22 cellular contexts compared by ENCODE assay signal in genomic region chr5:80644900-80645299, GRCh38. TPM values are rescaled to one million over a fixed set of nuclear protein-coding genes. Genes with fewer than 3 reads are reported as not detected.
DNase-seq lines count a peak whose midpoint lies in the region; ATAC-seq, FAIRE-seq and TF ChIP-seq lines count a peak whose summit lies in the region.
"Had no signal": no experiment of that assay in that cellular context is flagged by ENCODE, and none has a peak within 500 bp of the region (broad histone marks: within the 10 kb centered on the region; RNA-seq: fewer than 3 reads in every experiment).

No MANE protein-coding gene starts in this region.

- H3K9ac ChIP-seq in HepG2 (ENCODE audit: insufficient read depth, low read depth, low read length) = no peak overlapping the region
- H3K9ac ChIP-seq: BLaER1, GM23248 had no signal

- 92% methylated on average over 4 of the region's 4 CpGs for WGBS in HepG2 (ENCODE audit: low lambda C conversion rate)
- WGBS in right lobe of liver (ENCODE audit: insufficient coverage, low coverage, low lambda C conversion rate, missing lambda C conversion rate) = 88% methylated on average over 2 of the region's 4 CpGs

- ATAC-seq in HepG2 = no peak
- ATAC-seq in right lobe of liver = no peak
- ATAC-seq: CD8-positive, alpha-beta T cell; GM12878 had no signal

- no peaks in the 10 kb centered on the region for H3K9me3 Mint-ChIP-seq in progenitor cell of endocrine pancreas (ENCODE audit: low read depth)
- H3K9me3 Mint-ChIP-seq: CD8-positive, alpha-beta T cell had no signal

- no peak overlapping the region for H3K27ac ChIP-seq in HepG2 (ENCODE audit: extremely low read length, insufficient read depth, low read length)
- no peak overlapping the region for H3K27ac ChIP-seq in right lobe of liver
- H3K27ac ChIP-seq: BLaER1, GM23248, HL-60 had no signal

- CTCF ChIA-PET in HepG2 (lab: Yijun Ruan, JAX; ENCODE audit: low intra/inter-chr PET ratio, low total read pairs) = no interaction called here

- POLR2A ChIA-PET in HepG2 (lab: Yijun Ruan, JAX) = no interaction called here

- TF ChIP-seq POLR2A in HepG2 (IDR thresholded peaks at IDR 0.05; ENCODE audit: insufficient read depth in 1 of 2, low read depth in 2 of 2, low read length in 2 of 2) (no peak), right lobe of liver (IDR thresholded peaks at IDR 0.05) (no peak), erythroblast (IDR thresholded peaks at IDR 0.05; ENCODE audit: low read length) (no peak)

- H3K4me1 ChIP-seq in HepG2 (ENCODE audit: insufficient read depth, low read length) (no peaks in the 10 kb centered on the region), right lobe of liver (no peaks in the 10 kb centered on the region)
- H3K4me1 ChIP-seq: BLaER1, HAP-1 had no signal

- H3K36me3 Mint-ChIP-seq in progenitor cell of endocrine pancreas (ENCODE audit: insufficient read depth) = peaks cover 31% of the 10 kb centered on the region

- H3K27ac Mint-ChIP-seq in progenitor cell of endocrine pancreas = peak overlapping the region; percentile 38
- H3K27ac Mint-ChIP-seq: CD14-positive monocyte; CD8-positive, alpha-beta T cell had no signal

- no peaks in the 10 kb centered on the region for H3K27me3 ChIP-seq in HepG2 (ENCODE audit: control insufficient read depth in 1 of 2, insufficient read depth in 2 of 2, low read length in 2 of 2)
- no peaks in the 10 kb centered on the region for H3K27me3 ChIP-seq in right lobe of liver
- H3K27me3 ChIP-seq: BLaER1 had no signal

- H3K4me3 ChIP-seq in HepG2 (replicated peaks in 1 of 3; ENCODE audit: insufficient read depth in 1 of 3, low read depth in 2 of 3, low read length in 3 of 3) (no peak overlapping the region), right lobe of liver (no peak overlapping the region), choroid plexus epithelial cell (ENCODE audit: low read depth, low read length) (no peak overlapping the region)
- H3K4me3 ChIP-seq: BLaER1, GM12878, GM23248, HAP-1 had no signal

- in situ Hi-C loops in HepG2 (cut with HindIII; ENCODE audit: extremely low pct_ligation_motif_present, low pct_unique_long_range_greater_than_20kb) = no loop called here

- H4K20me1 ChIP-seq in HepG2 (ENCODE audit: insufficient read depth, low read length) = no peaks in the 10 kb centered on the region
- H4K20me1 ChIP-seq: BLaER1 had no signal

- H3K4me2 ChIP-seq in HepG2 (ENCODE audit: low read depth, low read length) = no peak overlapping the region
- H3K4me2 ChIP-seq: BLaER1 had no signal

- FAIRE-seq in HepG2 (lab: Jason Lieb, UNC) = no peak
- FAIRE-seq: GM12878, GM19239, HTR-8/SVneo had no signal

- no peak overlapping the region for H2AFZ ChIP-seq in HepG2 (ENCODE audit: low read length)
- H2AFZ ChIP-seq: GM23248 had no signal

- H3K9me3 ChIP-seq in HepG2 (ENCODE audit: low read length) = no peaks in the 10 kb centered on the region
- no peaks in the 10 kb centered on the region for H3K9me3 ChIP-seq in right lobe of liver
- H3K9me3 ChIP-seq: HAP-1 had no signal

- TF ChIP-seq CTCF in HepG2 (CRISPR knock-in tag; IDR thresholded peaks at IDR 0.05) (no peak), right lobe of liver (IDR thresholded peaks at IDR 0.05) (no peak), choroid plexus epithelial cell (conservative IDR thresholded peaks at IDR 0.05; ENCODE audit: low read depth, low read length) (no peak), progenitor cell of endocrine pancreas (IDR thresholded peaks at IDR 0.05; ENCODE audit: unreplicated experiment) (no peak)

- H3K79me2 ChIP-seq in HepG2 (ENCODE audit: insufficient read depth, low read length) = no peaks in the 10 kb centered on the region

- no TSS peak for BruUV-seq in HepG2 (replicated peaks; lab: Mats Ljungman, UMichigan)

- H3K36me3 ChIP-seq in HepG2 (replicated peaks in 1 of 2; ENCODE audit: control insufficient read depth in 1 of 2, insufficient read depth in 2 of 2, low read length in 2 of 2) (peaks cover 3 to 29% of the 10 kb centered on the region in 2 experiments), right lobe of liver (peaks cover 0 to 13% (median under 1%) of the 10 kb centered on the region in 4 donors)

- peaks cover 13% of the 10 kb centered on the region for H3K4me1 Mint-ChIP-seq in progenitor cell of endocrine pancreas (ENCODE audit: low read depth)

- DNase-seq in HepG2 (ENCODE audit: low spot score) = no peak
- DNase-seq in right lobe of liver = no peak
- peak; percentile 37 for DNase-seq in choroid plexus epithelial cell (ENCODE audit: low read depth)
- peak; percentile 17 for DNase-seq in iris pigment epithelial cell (ENCODE audit: low read depth)
- DNase-seq in progenitor cell of endocrine pancreas (ENCODE audit: low spot score, unreplicated experiment) = no peak
- DNase-seq in activated T-cell treated with anti-CD3 and anti-CD28 coated beads for 4 hours = no peak
- no peak for DNase-seq in NCI-H2196 treated with DMSO at 0.1 percent for 48 hours (lab: John Stamatoyannopoulos, UW; ENCODE audit: unreplicated experiment)
- no peak for DNase-seq in erythroblast (lab: John Stamatoyannopoulos, UW)
- DNase-seq: 8988T; CD8-positive, alpha-beta T cell; DMS 273 treated with DMSO at 0.1 percent for 48 hours; DMS53; DND-41; EL; GM23248 had no signal

- no peak overlapping the region for H3K4me3 Mint-ChIP-seq in progenitor cell of endocrine pancreas (ENCODE audit: low read depth)
- H3K4me3 Mint-ChIP-seq: CD14-positive monocyte; CD8-positive, alpha-beta T cell had no signal

- intact Hi-C loops in HepG2 (cut with micrococcal nuclease; ENCODE audit: unreplicated experiment) (no loop called here), right lobe of liver (cut with DNase I) (loop anchor here in 1 of 2 donors (10.0 kb wide), 1 partner anchor 160 kb away; the partner anchor contains the start of gene FAM151B)

- TF ChIP-seq EP300 in HepG2 (IDR thresholded peaks at IDR 0.05; ENCODE audit: low read depth in 2 of 2, low read length in 2 of 2) = no peak
- TF ChIP-seq EP300 in HepG2 (CRISPR knock-in tag; IDR thresholded peaks at IDR 0.05; ENCODE audit: borderline replicate concordance) = no peak

- no peaks in the 10 kb centered on the region for H3K27me3 Mint-ChIP-seq in progenitor cell of endocrine pancreas

- no peak for TF ChIP-seq RAD21 in HepG2 (CRISPR knock-in tag; IDR thresholded peaks at IDR 0.05)

RNA-seq across cellular contexts. Expression of gene MSH3, which starts 9.6 kb away (rescaled TPM):
- 16.4 and 19.6 TPM in 2 replicates for total RNA-seq in HepG2 (2016; rRNA removed; fragmentation: Illumina TruSeq; extraction: Trizol)
- total RNA-seq in HepG2 (2016; cell fraction: cytosol; rRNA removed; fragmentation: Illumina TruSeq; extraction: Trizol; ENCODE audit: low read depth) = 21.1 and 23.7 TPM in 2 replicates
- total RNA-seq in HepG2 (2016; cell fraction: insoluble cytoplasmic fraction; rRNA removed; fragmentation: Illumina TruSeq; extraction: Trizol) = 15.4 and 19.9 TPM in 2 replicates
- total RNA-seq in HepG2 (2016; cell fraction: membrane; rRNA removed; fragmentation: Illumina TruSeq; extraction: Trizol) = 14.0 TPM in 2 replicates
- 23.0 and 25.3 TPM in 2 replicates for total RNA-seq in HepG2 (2016; cell fraction: nucleus; rRNA removed; fragmentation: Illumina TruSeq; extraction: Trizol)
- 2.9 and 4.0 TPM in 2 replicates for polyA plus RNA-seq in HepG2 (2011; rRNA removed)
- 1.9 and 2.5 TPM in 2 replicates for polyA plus RNA-seq in HepG2 (2011; cell fraction: cytosol; rRNA removed)
- polyA plus RNA-seq in HepG2 (2011; cell fraction: nucleus; rRNA removed) = 1.6 and 1.7 TPM in 2 replicates
- polyA plus RNA-seq in HepG2 (2012) = 5.0 and 6.0 TPM in 2 replicates
- 0.79 and 0.83 TPM in 2 replicates for polyA plus RNA-seq in HepG2 (2016; cell fraction: cytosol; fragmentation: Illumina TruSeq; extraction: Trizol; ENCODE audit: low read depth)
- polyA plus RNA-seq in HepG2 (2016; cell fraction: insoluble cytoplasmic fraction; fragmentation: Illumina TruSeq; extraction: Trizol; ENCODE audit: low read depth) = 11.2 and 11.9 TPM in 2 replicates
- polyA plus RNA-seq in HepG2 (2016; cell fraction: membrane; fragmentation: Illumina TruSeq; extraction: Trizol; ENCODE audit: low read depth) = 2.0 and 2.1 TPM in 2 replicates
- 6.7 and 7.3 TPM in 2 replicates for polyA plus RNA-seq in HepG2 (2016; cell fraction: nucleus; fragmentation: Illumina TruSeq; extraction: Trizol; ENCODE audit: insufficient read depth, low read depth)
- polyA minus RNA-seq in HepG2 (2011; rRNA and poly(A)+ RNA removed; ENCODE audit: low replicate concordance) = 4.5 and 8.0 TPM in 2 replicates
- 6.8 and 7.2 TPM in 2 replicates for polyA minus RNA-seq in HepG2 (2011; cell fraction: cytosol; rRNA and poly(A)+ RNA removed)
- 25.1 and 28.5 TPM in 2 replicates for polyA minus RNA-seq in HepG2 (2011; cell fraction: nucleus; rRNA and poly(A)+ RNA removed)
- 10 to 100 TPM in 4 of 6 experiments, 1 to 10 TPM in 2; 7.8 to 13.1 (median 10.8) TPM for total RNA-seq in right lobe of liver
- 16.9 and 18.4 TPM in 2 replicates for total RNA-seq in progenitor cell of endocrine pancreas

RNA-seq across cellular contexts. Expression of gene DHFR, which starts 9.9 kb away (rescaled TPM):
- total RNA-seq in HepG2 (2016; rRNA removed; fragmentation: Illumina TruSeq; extraction: Trizol) = 59.0 and 77.6 TPM in 2 replicates
- total RNA-seq in HepG2 (2016; cell fraction: cytosol; rRNA removed; fragmentation: Illumina TruSeq; extraction: Trizol; ENCODE audit: low read depth) = 6.9 and 8.9 TPM in 2 replicates
- total RNA-seq in HepG2 (2016; cell fraction: insoluble cytoplasmic fraction; rRNA removed; fragmentation: Illumina TruSeq; extraction: Trizol) = 60.7 and 85.7 TPM in 2 replicates
- 30.0 and 33.9 TPM in 2 replicates for total RNA-seq in HepG2 (2016; cell fraction: membrane; rRNA removed; fragmentation: Illumina TruSeq; extraction: Trizol)
- 25.8 and 26.7 TPM in 2 replicates for total RNA-seq in HepG2 (2016; cell fraction: nucleus; rRNA removed; fragmentation: Illumina TruSeq; extraction: Trizol)
- 15.4 and 22.8 TPM in 2 replicates for polyA plus RNA-seq in HepG2 (2011; rRNA removed)
- polyA plus RNA-seq in HepG2 (2011; cell fraction: cytosol; rRNA removed) = 14.6 and 14.7 TPM in 2 replicates
- polyA plus RNA-seq in HepG2 (2011; cell fraction: nucleus; rRNA removed) = 10.6 and 10.7 TPM in 2 replicates
- polyA plus RNA-seq in HepG2 (2012) = 9.9 and 21.3 TPM in 2 replicates
- polyA plus RNA-seq in HepG2 (2016; cell fraction: cytosol; fragmentation: Illumina TruSeq; extraction: Trizol; ENCODE audit: low read depth) = 9.7 and 10.2 TPM in 2 replicates
- 91.9 and 106 TPM in 2 replicates for polyA plus RNA-seq in HepG2 (2016; cell fraction: insoluble cytoplasmic fraction; fragmentation: Illumina TruSeq; extraction: Trizol; ENCODE audit: low read depth)
- polyA plus RNA-seq in HepG2 (2016; cell fraction: membrane; fragmentation: Illumina TruSeq; extraction: Trizol; ENCODE audit: low read depth) = 23.7 and 24.9 TPM in 2 replicates
- polyA plus RNA-seq in HepG2 (2016; cell fraction: nucleus; fragmentation: Illumina TruSeq; extraction: Trizol; ENCODE audit: insufficient read depth, low read depth) = 43.3 and 48.3 TPM in 2 replicates
- 17.6 and 77.2 TPM in 2 replicates for polyA minus RNA-seq in HepG2 (2011; rRNA and poly(A)+ RNA removed; ENCODE audit: low replicate concordance)
- polyA minus RNA-seq in HepG2 (2011; cell fraction: cytosol; rRNA and poly(A)+ RNA removed) = 17.2 and 26.2 TPM in 2 replicates
- polyA minus RNA-seq in HepG2 (2011; cell fraction: nucleus; rRNA and poly(A)+ RNA removed) = 14.4 and 17.8 TPM in 2 replicates
- 10 to 100 TPM; 15.3 to 29.2 (median 22.2) TPM for total RNA-seq in right lobe of liver
- 41.1 and 45.4 TPM in 2 replicates for total RNA-seq in progenitor cell of endocrine pancreas

Comparison
In these comparisons a context has a peak if more than half of its experiments do, and no peak if none do; other contexts are left out.
1. DNase-seq: peak in choroid plexus epithelial cell (single experiment) and iris pigment epithelial cell (single experiment); none in HepG2 (single experiment), right lobe of liver (0 of 3), progenitor cell of endocrine pancreas (single experiment), activated T-cell treated with anti-CD3 and anti-CD28 coated beads for 4 hours (single experiment), NCI-H2196 treated with DMSO at 0.1 percent for 48 hours (single experiment) and erythroblast (0 of 2).